In the genomic region with DNA sequence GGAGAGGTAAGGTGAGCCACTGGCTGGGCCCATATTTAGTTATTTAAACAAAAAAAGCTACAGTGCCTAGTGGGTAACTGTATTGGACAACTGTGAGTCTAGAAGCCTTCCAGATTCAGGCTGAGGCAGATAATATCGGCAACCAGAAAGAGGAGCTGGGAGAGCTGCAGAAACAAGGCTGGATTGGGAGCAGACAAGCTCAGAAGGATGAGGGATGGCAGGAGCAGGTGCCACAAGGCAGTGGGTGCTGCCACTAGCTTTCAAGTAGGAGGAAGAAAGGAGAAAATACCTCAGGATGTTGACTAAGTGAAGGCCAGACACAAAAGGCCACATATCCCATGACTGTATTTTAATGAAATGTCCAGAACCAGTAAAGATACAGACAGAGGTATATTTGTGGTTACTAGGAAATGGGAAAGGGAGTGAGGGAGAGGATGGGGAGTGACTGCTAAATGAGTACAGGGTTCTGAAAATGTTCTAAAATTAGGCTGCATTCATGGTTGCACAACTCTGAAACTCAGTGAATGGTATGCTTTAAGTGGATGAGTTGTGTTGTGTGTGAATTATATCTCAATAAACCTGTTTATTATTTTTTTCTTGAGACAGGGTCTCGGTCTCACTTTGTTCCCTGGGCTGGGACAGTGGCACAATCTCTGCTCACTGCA, we compare ENCODE assay signal across 1 cellular context.
TF ChIP-seq lines count a peak whose summit lies in the region.

No MANE protein-coding gene starts in this region.

TF ChIP-seq in GM12878, 131 proteins besides CTCF, POLR2A, EP300 and RAD21:
- TF ChIP-seq, protein P1, sequence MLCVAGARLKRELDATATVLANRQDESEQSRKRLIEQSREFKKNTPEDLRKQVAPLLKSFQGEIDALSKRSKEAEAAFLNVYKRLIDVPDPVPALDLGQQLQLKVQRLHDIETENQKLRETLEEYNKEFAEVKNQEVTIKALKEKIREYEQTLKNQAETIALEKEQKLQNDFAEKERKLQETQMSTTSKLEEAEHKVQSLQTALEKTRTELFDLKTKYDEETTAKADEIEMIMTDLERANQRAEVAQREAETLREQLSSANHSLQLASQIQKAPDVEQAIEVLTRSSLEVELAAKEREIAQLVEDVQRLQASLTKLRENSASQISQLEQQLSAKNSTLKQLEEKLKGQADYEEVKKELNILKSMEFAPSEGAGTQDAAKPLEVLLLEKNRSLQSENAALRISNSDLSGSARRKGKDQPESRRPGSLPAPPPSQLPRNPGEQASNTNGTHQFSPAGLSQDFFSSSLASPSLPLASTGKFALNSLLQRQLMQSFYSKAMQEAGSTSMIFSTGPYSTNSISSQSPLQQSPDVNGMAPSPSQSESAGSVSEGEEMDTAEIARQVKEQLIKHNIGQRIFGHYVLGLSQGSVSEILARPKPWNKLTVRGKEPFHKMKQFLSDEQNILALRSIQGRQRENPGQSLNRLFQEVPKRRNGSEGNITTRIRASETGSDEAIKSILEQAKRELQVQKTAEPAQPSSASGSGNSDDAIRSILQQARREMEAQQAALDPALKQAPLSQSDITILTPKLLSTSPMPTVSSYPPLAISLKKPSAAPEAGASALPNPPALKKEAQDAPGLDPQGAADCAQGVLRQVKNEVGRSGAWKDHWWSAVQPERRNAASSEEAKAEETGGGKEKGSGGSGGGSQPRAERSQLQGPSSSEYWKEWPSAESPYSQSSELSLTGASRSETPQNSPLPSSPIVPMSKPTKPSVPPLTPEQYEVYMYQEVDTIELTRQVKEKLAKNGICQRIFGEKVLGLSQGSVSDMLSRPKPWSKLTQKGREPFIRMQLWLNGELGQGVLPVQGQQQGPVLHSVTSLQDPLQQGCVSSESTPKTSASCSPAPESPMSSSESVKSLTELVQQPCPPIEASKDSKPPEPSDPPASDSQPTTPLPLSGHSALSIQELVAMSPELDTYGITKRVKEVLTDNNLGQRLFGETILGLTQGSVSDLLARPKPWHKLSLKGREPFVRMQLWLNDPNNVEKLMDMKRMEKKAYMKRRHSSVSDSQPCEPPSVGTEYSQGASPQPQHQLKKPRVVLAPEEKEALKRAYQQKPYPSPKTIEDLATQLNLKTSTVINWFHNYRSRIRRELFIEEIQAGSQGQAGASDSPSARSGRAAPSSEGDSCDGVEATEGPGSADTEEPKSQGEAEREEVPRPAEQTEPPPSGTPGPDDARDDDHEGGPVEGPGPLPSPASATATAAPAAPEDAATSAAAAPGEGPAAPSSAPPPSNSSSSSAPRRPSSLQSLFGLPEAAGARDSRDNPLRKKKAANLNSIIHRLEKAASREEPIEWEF (IDR thresholded peaks at IDR 0.05; ENCODE audit: insufficient replicate concordance, low read depth, low read length), result no peak
